In the genomic region with DNA sequence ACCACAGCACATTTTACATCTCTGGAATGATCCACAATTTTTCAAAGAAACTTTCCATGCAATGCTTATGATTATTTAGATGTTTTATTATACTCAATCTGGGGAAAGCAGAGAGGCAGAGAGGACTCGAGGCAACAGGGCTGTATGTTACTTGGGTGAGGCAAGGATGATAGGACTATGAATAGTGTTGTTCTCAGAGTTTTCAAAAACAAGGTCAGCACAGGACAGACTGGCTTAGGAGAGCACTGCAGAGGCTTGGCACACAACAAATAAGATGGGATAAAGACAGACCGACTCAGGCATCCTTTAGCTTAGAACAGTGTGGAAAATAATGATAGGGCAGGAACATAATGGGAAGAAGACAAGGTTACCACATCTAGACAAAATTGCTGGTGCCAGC, we compare ENCODE assay signal across 9 cellular contexts.
"Had no signal": no experiment of that assay in that cellular context is flagged by ENCODE, and none has a peak within 500 bp of the region (broad histone marks: within the 10 kb centered on the region; RNA-seq: fewer than 3 reads in every experiment).

No MANE protein-coding gene starts in this region.

- H3K27ac ChIP-seq: GM23248 had no signal

- ATAC-seq: HCT116, K562 had no signal

- H2AFZ ChIP-seq: GM23248 had no signal

- H3K4me3 ChIP-seq: GM23248, HAP-1, K562 had no signal

- H3K27ac Mint-ChIP-seq: HFFc6 had no signal

- FAIRE-seq: HTR-8/SVneo, K562 had no signal

- H3K4me3 Mint-ChIP-seq: HFFc6 had no signal

- H3K36me3 ChIP-seq: HAP-1 had no signal

- H3K9me3 ChIP-seq: HAP-1 had no signal

- H3K9me3 Mint-ChIP-seq: HFFc6 had no signal

- DNase-seq: GM23248, GOT3, H7, HFFc6, IMR-90 had no signal
